Comparison of ENCODE assay signal across 10 cellular contexts in genomic region chr10:73218466-73219191, GRCh38. TPM values are rescaled to one million over a fixed set of nuclear protein-coding genes. Genes with fewer than 3 reads are reported as not detected.
A peak's percentile ranks its signal among the peaks of the same experiment; 100 is the strongest.
DNase-seq lines count a peak whose midpoint lies in the region; ATAC-seq, FAIRE-seq and TF ChIP-seq lines count a peak whose summit lies in the region.
"Had no signal": no experiment of that assay in that cellular context is flagged by ENCODE, and none has a peak within 500 bp of the region (broad histone marks: within the 10 kb centered on the region; RNA-seq: fewer than 3 reads in every experiment).

No MANE protein-coding gene starts in this region.

- peak; percentile 40 for TF ChIP-seq CTCF in astrocyte (IDR thresholded peaks at IDR 0.05; ENCODE audit: insufficient read depth, low read depth, low read length)

- H3K36me3 ChIP-seq in astrocyte (ENCODE audit: insufficient read depth, low read length): peaks cover 6% of the 10 kb centered on the region

- ATAC-seq in HG02970 (IDR thresholded peaks at IDR 0.05; ENCODE audit: low FRiP score, unreplicated experiment): no peak
- ATAC-seq in GM19463 (IDR thresholded peaks at IDR 0.05; ENCODE audit: unreplicated experiment): no peak
- ATAC-seq: natural killer cell had no signal

- H3K79me2 ChIP-seq in astrocyte (ENCODE audit: insufficient read depth, low read length): no peaks in the 10 kb centered on the region

- no peak overlapping the region for H3K4me3 ChIP-seq in Jurkat, Clone E6-1 (ENCODE audit: low read length)
- no peak overlapping the region for H3K4me3 ChIP-seq in astrocyte (ENCODE audit: insufficient read depth, low read depth, low read length)

- no peak overlapping the region for H3K9ac ChIP-seq in astrocyte (ENCODE audit: low read length)

- H3K4me1 Mint-ChIP-seq in astrocyte (ENCODE audit: low read depth, unreplicated experiment): no peaks in the 10 kb centered on the region
- H3K4me1 Mint-ChIP-seq: brain, natural killer cell had no signal

- DNase-seq in EH (ENCODE audit: low read depth) (peak; percentile 38), astrocyte (ENCODE audit: low read depth) (no peak), lung microvascular endothelial cell (ENCODE audit: low read depth in 2 of 2) (peak; percentile 53 to 64), SHP77 (lab: John Stamatoyannopoulos, UW) (no peak)
- peak; percentile 19 for DNase-seq in Jurkat, Clone E6-1 (ENCODE audit: low read depth, low spot score)
- DNase-seq in stimulated activated CD4-positive, alpha-beta T cell treated with anti-CD3 and anti-CD28 coated beads, Interleukin-1b, Interleukin-23, amount 100 ng/mL, for 48 hours: no peak
- DNase-seq: natural killer cell had no signal

- no peak overlapping the region for H3K27ac ChIP-seq in astrocyte (ENCODE audit: low read depth, low read length)

- no peak for FAIRE-seq in astrocyte (lab: Jason Lieb, UNC)

- peaks cover 13% of the 10 kb centered on the region for H3K36me3 Mint-ChIP-seq in astrocyte (ENCODE audit: low read depth, unreplicated experiment)

- H3K27me3 Mint-ChIP-seq in astrocyte (ENCODE audit: low read depth, unreplicated experiment): no peaks in the 10 kb centered on the region
- H3K27me3 Mint-ChIP-seq: brain had no signal

- no peaks in the 10 kb centered on the region for H3K27me3 ChIP-seq in astrocyte (ENCODE audit: insufficient read depth, low read length)

- H3K27ac Mint-ChIP-seq in astrocyte (ENCODE audit: unreplicated experiment): no peak overlapping the region
- H3K27ac Mint-ChIP-seq: brain, natural killer cell had no signal

- no peaks in the 10 kb centered on the region for H4K20me1 ChIP-seq in astrocyte (ENCODE audit: insufficient read depth, low read length)

- H3K9me3 ChIP-seq in astrocyte (ENCODE audit: insufficient read depth, low read depth, low read length): no peaks in the 10 kb centered on the region

- H3K4me1 ChIP-seq in astrocyte (ENCODE audit: insufficient read depth, low read length): no peaks in the 10 kb centered on the region

- H3K4me3 Mint-ChIP-seq in astrocyte (ENCODE audit: unreplicated experiment): no peak overlapping the region
- H3K4me3 Mint-ChIP-seq: brain, natural killer cell had no signal

- no peak overlapping the region for H3K4me2 ChIP-seq in astrocyte (ENCODE audit: low read length)

- H2AFZ ChIP-seq in astrocyte (ENCODE audit: low read depth, low read length): no peak overlapping the region

- H3K9me3 Mint-ChIP-seq in astrocyte (ENCODE audit: unreplicated experiment): no peaks in the 10 kb centered on the region
- H3K9me3 Mint-ChIP-seq: brain, natural killer cell had no signal

RNA-seq across cellular contexts. Expression of gene DNAJC9, which starts 28.4 kb away (rescaled TPM):
- polyA plus RNA-seq in Jurkat, Clone E6-1 (2012; ENCODE audit: insufficient read depth, insufficient read length): 89.4 TPM
- total RNA-seq in astrocyte (18.9 and 23.3 TPM in 2 replicates), lung microvascular endothelial cell (18.1 and 22.7 TPM in 2 replicates)

RNA-seq across cellular contexts. Expression of gene MRPS16, which starts 33.8 kb away (rescaled TPM):
- polyA plus RNA-seq in Jurkat, Clone E6-1 (2012; ENCODE audit: insufficient read depth, insufficient read length): 148 TPM
- total RNA-seq in astrocyte: 57.5 and 67.0 TPM in 2 replicates
- 52.1 and 53.0 TPM in 2 replicates for total RNA-seq in lung microvascular endothelial cell

RNA-seq across cellular contexts. Expression of gene FAM149B1, which starts 50.7 kb away (rescaled TPM):
- polyA plus RNA-seq in Jurkat, Clone E6-1 (2012; ENCODE audit: insufficient read depth, insufficient read length): 21.7 TPM
- total RNA-seq in astrocyte: 14.0 and 14.9 TPM in 2 replicates
- total RNA-seq in lung microvascular endothelial cell: 15.5 and 26.8 TPM in 2 replicates

RNA-seq across cellular contexts. Expression of gene ECD, which starts 50.8 kb away (rescaled TPM):
- 38.1 TPM for polyA plus RNA-seq in Jurkat, Clone E6-1 (2012; ENCODE audit: insufficient read depth, insufficient read length)
- total RNA-seq in astrocyte: 33.7 and 35.6 TPM in 2 replicates
- total RNA-seq in lung microvascular endothelial cell: 15.7 and 19.4 TPM in 2 replicates

Comparison
In these comparisons a context has a peak if more than half of its experiments do, and no peak if none do; other contexts are left out.
1. DNase-seq: peak in EH (single experiment), Jurkat, Clone E6-1 (single experiment) and lung microvascular endothelial cell (2 of 2); none in astrocyte (single experiment), SHP77 (0 of 2) and stimulated activated CD4-positive, alpha-beta T cell treated with anti-CD3 and anti-CD28 coated beads, Interleukin-1b, Interleukin-23, amount 100 ng/mL, for 48 hours (single experiment).